ENCODE assay signal across 20 cellular contexts in genomic region chr3:98532275-98532637, GRCh38. TPM values are rescaled to one million over a fixed set of nuclear protein-coding genes. Genes with fewer than 3 reads are reported as not detected.
A peak's percentile ranks its signal among the peaks of the same experiment; 100 is the strongest.
DNase-seq lines count a peak whose midpoint lies in the region; ATAC-seq, FAIRE-seq and TF ChIP-seq lines count a peak whose summit lies in the region.
"Had no signal": no experiment of that assay in that cellular context is flagged by ENCODE, and none has a peak within 500 bp of the region (broad histone marks: within the 10 kb centered on the region; RNA-seq: fewer than 3 reads in every experiment).

No MANE protein-coding gene starts in this region.

- H4K20me1 ChIP-seq in OCI-LY7 (ENCODE audit: insufficient read depth, low read length), result no peaks in the 10 kb centered on the region
- no peaks in the 10 kb centered on the region for H4K20me1 ChIP-seq in K562 (replicated peaks; ENCODE audit: control insufficient read depth, insufficient read depth, low read length)

- peak overlapping the region; percentile 73 for H3K4me3 ChIP-seq in OCI-LY7 (ENCODE audit: low read depth, low read length, poor library complexity, severe bottlenecking)
- no peak overlapping the region for H3K4me3 ChIP-seq in K562
- H3K4me3 ChIP-seq: hepatocyte, left lung, neural progenitor cell, right lobe of liver had no signal

- no peak for ATAC-seq in CD4-positive, alpha-beta T cell (ENCODE audit: poor library complexity)
- ATAC-seq in K562, result peak; percentile 72
- ATAC-seq: esophagus mucosa, left lung had no signal

- no peaks in the 10 kb centered on the region for H3K9me2 ChIP-seq in OCI-LY7 (ENCODE audit: insufficient read depth, low read length)

- CTCF ChIA-PET in CD4-positive, alpha-beta T cell (lab: Charles Lee), result interaction anchor here (1.7 kb wide), 1 partner anchor 10 kb away, joined by 6 read pairs; no protein-coding TSS in a partner anchor
- CTCF ChIA-PET in OCI-LY7 (lab: Charles Lee; ENCODE audit: unreplicated experiment), result interaction anchor here (1.3 to 1.4 kb wide), 2 partner anchors 9 to 10 kb away, joined by 5 to 7 read pairs; partner anchors contain the start of gene CLDND1
- CTCF ChIA-PET in K562 (lab: Yijun Ruan, JAX; ENCODE audit: low intra/inter-chr PET ratio), result no interaction called here

- H3K36me3 ChIP-seq in OCI-LY7 (ENCODE audit: insufficient read depth, low read length), result no peaks in the 10 kb centered on the region
- no peaks in the 10 kb centered on the region for H3K36me3 ChIP-seq in K562 (ENCODE audit: control insufficient read depth, insufficient read depth, low read length)
- H3K36me3 ChIP-seq: left lung, neural progenitor cell, right lobe of liver, vagina had no signal

- H3K36me3 Mint-ChIP-seq in CD4-positive, alpha-beta T cell (ENCODE audit: low read depth), result no peaks in the 10 kb centered on the region
- H3K36me3 Mint-ChIP-seq: neural progenitor cell had no signal

- H2AFZ ChIP-seq in OCI-LY7 (ENCODE audit: low read length) (peak overlapping the region; percentile 80), K562 (ENCODE audit: low read depth, low read length) (peak overlapping the region; percentile 70)
- H2AFZ ChIP-seq: hepatocyte, neural progenitor cell had no signal

- TF ChIP-seq CTCF in CD4-positive, alpha-beta T cell (IDR thresholded peaks at IDR 0.05), result no peak
- TF ChIP-seq CTCF in OCI-LY7 (conservative IDR thresholded peaks at IDR 0.05; ENCODE audit: low read length), result no peak
- TF ChIP-seq CTCF in K562 (IDR thresholded peaks at IDR 0.05 in 2 of 3, conservative IDR thresholded peaks at IDR 0.05 in 1 of 3; ENCODE audit: insufficient read depth in 2 of 3, low read depth in 1 of 3, low read length in 3 of 3), result no peak

- 10% methylated on average over 5 of the region's 5 CpGs for WGBS in K562 (ENCODE audit: insufficient coverage, low coverage, missing lambda C conversion rate)

- BruUV-seq in OCI-LY7 (replicated peaks; lab: Mats Ljungman, UMichigan), result no TSS peak
- no TSS peak for BruUV-seq in K562 (replicated peaks; lab: Mats Ljungman, UMichigan)

- H3K9me3 ChIP-seq in CD4-positive, alpha-beta T cell (ENCODE audit: control insufficient read depth, low read length), result no peaks in the 10 kb centered on the region
- H3K9me3 ChIP-seq in OCI-LY7 (ENCODE audit: low read length) (no peaks in the 10 kb centered on the region), K562 (replicated peaks; ENCODE audit: control insufficient read depth, insufficient read depth, low read depth, low read length) (no peaks in the 10 kb centered on the region)
- H3K9me3 ChIP-seq: left lung, right lobe of liver, vagina had no signal

- no peak for TF ChIP-seq EP300 in K562 (IDR thresholded peaks at IDR 0.05; ENCODE audit: low read length)

- no peaks in the 10 kb centered on the region for H3K27me3 ChIP-seq in CD4-positive, alpha-beta T cell (ENCODE audit: control insufficient read depth, insufficient read depth, low read length)
- H3K27me3 ChIP-seq in K562 (ENCODE audit: control insufficient read depth in 2 of 2, insufficient read depth in 2 of 2, low read length in 2 of 2), result no peaks in the 10 kb centered on the region
- H3K27me3 ChIP-seq: hepatocyte, left lung, right lobe of liver, vagina had no signal

- in situ Hi-C loops in K562 (cut with MboI), result no loop called here

- H3K4me3 Mint-ChIP-seq in CD4-positive, alpha-beta T cell, result peak overlapping the region; percentile 30
- H3K4me3 Mint-ChIP-seq: neural progenitor cell had no signal

- POLR2A ChIA-PET in CD4-positive, alpha-beta T cell (lab: Charles Lee), result interaction anchor here (1.0 to 3.0 kb wide), 6 partner anchors 9 to 40 kb away, joined by 3 to 18 read pairs (median 6); partner anchors contain the start of gene CLDND1
- POLR2A ChIA-PET in OCI-LY7 (lab: Charles Lee), result interaction anchor here (0.6 to 8.0 kb wide), 9 partner anchors 9 to 1802 kb away, joined by 3 to 296 read pairs (median 6); partner anchors contain the start of gene CLDND1
- POLR2A ChIA-PET in K562 (lab: Yijun Ruan, JAX), result interaction anchor here (0.6 to 1.1 kb wide), 3 partner anchors 9 to 1244 kb away, joined by 3 read pairs; partner anchors contain the start of gene CLDND1

- peak; percentile 82 for TF ChIP-seq POLR2A in GM12892 (IDR thresholded peaks at IDR 0.05; ENCODE audit: low read depth, low read length)
- TF ChIP-seq POLR2A in K562 (conservative IDR thresholded peaks at IDR 0.05), result no peak

- no peak overlapping the region for H3K27ac ChIP-seq in CD4-positive, alpha-beta T cell (ENCODE audit: low read depth, low read length)
- H3K27ac ChIP-seq in OCI-LY7 (ENCODE audit: low read depth, low read length, poor library complexity, severe bottlenecking), result peak overlapping the region; percentile 77
- H3K27ac ChIP-seq in K562 (ENCODE audit: extremely low read depth, low read depth, low read length), result no peak overlapping the region
- H3K27ac ChIP-seq: hepatocyte, left lung, neural progenitor cell, right lobe of liver, vagina had no signal

- no peaks in the 10 kb centered on the region for H3K4me1 Mint-ChIP-seq in CD4-positive, alpha-beta T cell (ENCODE audit: low read depth)

- peak overlapping the region in 1 of 2 experiments; percentile 12; a peak in 1 of 4 replicates for H3K9ac ChIP-seq in K562 (ENCODE audit: insufficient read depth in 1 of 2, low read depth in 2 of 2, low read length in 2 of 2)
- H3K9ac ChIP-seq: neural progenitor cell had no signal

- H3K9me3 Mint-ChIP-seq in CD4-positive, alpha-beta T cell, result no peaks in the 10 kb centered on the region
- H3K9me3 Mint-ChIP-seq: neural progenitor cell had no signal

- no peaks in the 10 kb centered on the region for H3K9me1 ChIP-seq in K562 (ENCODE audit: control insufficient read depth, insufficient read depth, low read length)

- H3K4me2 ChIP-seq in OCI-LY7 (ENCODE audit: low read length), result peak overlapping the region; percentile 78
- H3K4me2 ChIP-seq in K562 (ENCODE audit: insufficient read depth, low read length), result peak overlapping the region; percentile 52
- H3K4me2 ChIP-seq: hepatocyte, neural progenitor cell had no signal

- no peak for DNase-seq in CD4-positive, alpha-beta T cell
- DNase-seq in GM12892 (ENCODE audit: insufficient read length), result no peak
- DNase-seq in OCI-LY7 (ENCODE audit: low spot score), result peak; percentile 22
- DNase-seq in K562 (ENCODE audit: extremely low read depth in 1 of 4, low spot score in 3 of 4), result no peak
- DNase-seq in hypothalamus (lab: John Stamatoyannopoulos, UW), result no peak
- DNase-seq in stimulated activated CD4-positive, alpha-beta T cell treated with anti-CD3 and anti-CD28 coated beads, Interleukin-2, amount 100 ng/mL, for 24 hours, result no peak
- DNase-seq in germinal center (ENCODE audit: low spot score), result no peak
- DNase-seq in mucosa of gallbladder (ENCODE audit: low spot score), result no peak
- DNase-seq: amniotic stem cell; EL; left lung; NCI-H1048; right lobe of liver; stimulated activated CD4-positive, alpha-beta T cell treated with anti-CD3 and anti-CD28 coated beads, Interleukin-2, amount 100 ng/mL, for 48 hours had no signal

- peak; percentile 87 for FAIRE-seq in GM12892 (lab: Jason Lieb, UNC)
- FAIRE-seq in K562 (lab: Jason Lieb, UNC), result peak; percentile 23
- FAIRE-seq: colon had no signal

- H3K79me2 ChIP-seq in OCI-LY7 (ENCODE audit: insufficient read depth, low read depth, low read length) (peaks cover 57% of the 10 kb centered on the region), K562 (ENCODE audit: control insufficient read depth, insufficient read depth, low read length) (no peaks in the 10 kb centered on the region)
- H3K79me2 ChIP-seq: hepatocyte had no signal

- H3K4me1 ChIP-seq in OCI-LY7 (ENCODE audit: insufficient read depth, low read length, poor library complexity, severe bottlenecking), result peaks cover 50% of the 10 kb centered on the region
- H3K4me1 ChIP-seq in K562 (replicated peaks in 1 of 2; ENCODE audit: control insufficient read depth in 2 of 2, insufficient read depth in 2 of 2, low read length in 2 of 2), result peaks cover 6 to 9% of the 10 kb centered on the region in 2 experiments; a peak in 3 of 5 replicates
- H3K4me1 ChIP-seq: left lung, right lobe of liver, vagina had no signal

- intact Hi-C loops in CD4-positive, alpha-beta T cell (cut with DNase I, micrococcal nuclease), result no loop called here
- intact Hi-C loops in OCI-LY7 (cut with micrococcal nuclease; ENCODE audit: unreplicated experiment), result no loop called here
- intact Hi-C loops in K562 (cut with micrococcal nuclease), result no loop called here

- no peak for TF ChIP-seq RAD21 in K562 (CRISPR knock-in tag; conservative IDR thresholded peaks at IDR 0.05 in 1 of 2, IDR thresholded peaks at IDR 0.05 in 1 of 2)

- H3K27ac Mint-ChIP-seq in CD4-positive, alpha-beta T cell, result no peak overlapping the region
- H3K27ac Mint-ChIP-seq: neural progenitor cell had no signal

- no peaks in the 10 kb centered on the region for H3K27me3 Mint-ChIP-seq in CD4-positive, alpha-beta T cell

RNA-seq across cellular contexts. Expression of gene GPR15, which starts 0.5 kb away (rescaled TPM):
- total RNA-seq in CD4-positive, alpha-beta T cell, result 1 to 10 TPM; 8.4 to 9.6 TPM
- polyA plus RNA-seq in GM12892 (2012; ENCODE audit: missing spikeins), result 124 TPM
- 18.8 and 32.0 TPM in 2 replicates for total RNA-seq in OCI-LY7 (2014; rRNA removed; shearing (Covaris generic))
- 29.8 and 42.6 TPM in 2 replicates for total RNA-seq in OCI-LY7 (2022)
- total RNA-seq in K562 (2011; cell fraction: chromatin; rRNA removed; ENCODE audit: low replicate concordance), result not detected in 2 replicates
- not detected in 2 replicates for total RNA-seq in K562 (2011; cell fraction: nucleolus; rRNA removed)
- total RNA-seq in K562 (2011; cell fraction: nucleoplasm; rRNA removed), result not detected in 2 replicates
- not detected in 2 replicates for total RNA-seq in K562 (2014; rRNA removed)
- not detected in 2 replicates for total RNA-seq in K562 (2014; rRNA removed; fragmentation: Illumina TruSeq; extraction: Trizol)
- total RNA-seq in K562 (2015; rRNA removed; fragmentation: Illumina TruSeq; extraction: Trizol), result not detected in 2 replicates
- 0.13 TPM in 1 of 2 replicates, not detected in the other for total RNA-seq in K562 (2021)
- polyA plus RNA-seq in K562 (2011; rRNA removed), result not detected in 2 replicates
- not detected in 2 replicates for polyA plus RNA-seq in K562 (2011; cell fraction: cytosol; rRNA removed)
- polyA plus RNA-seq in K562 (2011; cell fraction: nucleus; rRNA removed), result not detected in 2 replicates
- not detected in 2 replicates for polyA plus RNA-seq in K562 (2012)
- polyA plus RNA-seq in K562 (2014; fragmentation: Illumina TruSeq; extraction: Trizol), result not detected in 2 replicates
- polyA plus RNA-seq in K562 (2014; fragmentation: Nextera tagmentation; extraction: Ambion mirVana), result not detected
- polyA plus RNA-seq in K562 (2014; rRNA removed), result not detected in 2 replicates
- polyA minus RNA-seq in K562 (2011; rRNA and poly(A)+ RNA removed), result not detected in 2 replicates
- polyA minus RNA-seq in K562 (2011; cell fraction: cytosol; rRNA and poly(A)+ RNA removed), result not detected in 2 replicates
- not detected in 2 replicates for polyA minus RNA-seq in K562 (2011; cell fraction: nucleus; rRNA and poly(A)+ RNA removed)
- 0.17 TPM for total RNA-seq in mucosa of gallbladder
- total RNA-seq: hepatocyte, right lobe of liver had no signal
- polyA plus RNA-seq: BJ, hepatocyte had no signal

RNA-seq across cellular contexts. Expression of gene CLDND1, which starts 9.6 kb away (rescaled TPM):
- total RNA-seq in CD4-positive, alpha-beta T cell, result 100 to 1,000 TPM; 168 to 185 TPM
- polyA plus RNA-seq in GM12892 (2012; ENCODE audit: missing spikeins), result 98.8 TPM
- 70.7 and 78.0 TPM in 2 replicates for total RNA-seq in OCI-LY7 (2014; rRNA removed; shearing (Covaris generic))
- total RNA-seq in OCI-LY7 (2022), result 80.4 and 87.8 TPM in 2 replicates
- total RNA-seq in K562 (2011; cell fraction: chromatin; rRNA removed; ENCODE audit: low replicate concordance), result 103 and 254 TPM in 2 replicates
- total RNA-seq in K562 (2011; cell fraction: nucleolus; rRNA removed), result 74.7 and 99.4 TPM in 2 replicates
- total RNA-seq in K562 (2011; cell fraction: nucleoplasm; rRNA removed), result 136 and 172 TPM in 2 replicates
- 36.8 and 38.5 TPM in 2 replicates for total RNA-seq in K562 (2014; rRNA removed)
- total RNA-seq in K562 (2014; rRNA removed; fragmentation: Illumina TruSeq; extraction: Trizol), result 37.1 and 43.0 TPM in 2 replicates
- total RNA-seq in K562 (2015; rRNA removed; fragmentation: Illumina TruSeq; extraction: Trizol), result 28.8 and 29.2 TPM in 2 replicates
- total RNA-seq in K562 (2021), result 44.5 and 52.8 TPM in 2 replicates
- polyA plus RNA-seq in K562 (2011; rRNA removed), result 135 and 141 TPM in 2 replicates
- polyA plus RNA-seq in K562 (2011; cell fraction: cytosol; rRNA removed), result 67.6 and 189 TPM in 2 replicates
- polyA plus RNA-seq in K562 (2011; cell fraction: nucleus; rRNA removed), result 164 and 248 TPM in 2 replicates
- 49.7 and 54.0 TPM in 2 replicates for polyA plus RNA-seq in K562 (2012)
- 68.6 and 75.0 TPM in 2 replicates for polyA plus RNA-seq in K562 (2014; fragmentation: Illumina TruSeq; extraction: Trizol)
- polyA plus RNA-seq in K562 (2014; fragmentation: Nextera tagmentation; extraction: Ambion mirVana), result 100 to 1,000 TPM in 1 of 2 experiments, 10 to 100 TPM in 1; 75.1 to 113 TPM
- 60.7 and 69.2 TPM in 2 replicates for polyA plus RNA-seq in K562 (2014; rRNA removed)
- polyA minus RNA-seq in K562 (2011; rRNA and poly(A)+ RNA removed), result 146 and 154 TPM in 2 replicates
- 54.4 and 65.9 TPM in 2 replicates for polyA minus RNA-seq in K562 (2011; cell fraction: cytosol; rRNA and poly(A)+ RNA removed)
- 65.6 and 113 TPM in 2 replicates for polyA minus RNA-seq in K562 (2011; cell fraction: nucleus; rRNA and poly(A)+ RNA removed)
- 69.4 TPM for total RNA-seq in mucosa of gallbladder

RNA-seq across cellular contexts. Expression of gene OR5K2, which starts 34.8 kb away (rescaled TPM):
- total RNA-seq in CD4-positive, alpha-beta T cell, result not detected
- not detected for polyA plus RNA-seq in GM12892 (2012; ENCODE audit: missing spikeins)
- total RNA-seq in OCI-LY7 (2014; rRNA removed; shearing (Covaris generic)), result not detected in 2 replicates
- total RNA-seq in OCI-LY7 (2022) (not detected in 2 replicates), K562 (2014; rRNA removed) (not detected in 2 replicates), K562 (2014; rRNA removed; fragmentation: Illumina TruSeq; extraction: Trizol) (not detected in 2 replicates), K562 (2015; rRNA removed; fragmentation: Illumina TruSeq; extraction: Trizol) (not detected in 2 replicates), K562 (2021) (not detected in 2 replicates), mucosa of gallbladder (not detected)
- not detected in 2 replicates for total RNA-seq in K562 (2011; cell fraction: chromatin; rRNA removed; ENCODE audit: low replicate concordance)
- total RNA-seq in K562 (2011; cell fraction: nucleolus; rRNA removed), result not detected in 2 replicates
- total RNA-seq in K562 (2011; cell fraction: nucleoplasm; rRNA removed), result not detected in 2 replicates
- polyA plus RNA-seq in K562 (2011; rRNA removed) (not detected in 2 replicates), K562 (2014; fragmentation: Illumina TruSeq; extraction: Trizol) (not detected in 2 replicates), K562 (2014; fragmentation: Nextera tagmentation; extraction: Ambion mirVana) (not detected), K562 (2014; rRNA removed) (not detected in 2 replicates)
- not detected in 2 replicates for polyA plus RNA-seq in K562 (2011; cell fraction: cytosol; rRNA removed)
- polyA plus RNA-seq in K562 (2011; cell fraction: nucleus; rRNA removed), result not detected in 2 replicates
- not detected in 2 replicates for polyA plus RNA-seq in K562 (2012)
- not detected in 2 replicates for polyA minus RNA-seq in K562 (2011; rRNA and poly(A)+ RNA removed)
- not detected in 2 replicates for polyA minus RNA-seq in K562 (2011; cell fraction: cytosol; rRNA and poly(A)+ RNA removed)
- polyA minus RNA-seq in K562 (2011; cell fraction: nucleus; rRNA and poly(A)+ RNA removed), result not detected in 2 replicates
- total RNA-seq: esophagus mucosa, hepatocyte, left lung, right lobe of liver, vagina had no signal
- polyA plus RNA-seq: BJ, hepatocyte had no signal
